Comparison of ENCODE assay signal across 17 cellular contexts in the genomic region with DNA sequence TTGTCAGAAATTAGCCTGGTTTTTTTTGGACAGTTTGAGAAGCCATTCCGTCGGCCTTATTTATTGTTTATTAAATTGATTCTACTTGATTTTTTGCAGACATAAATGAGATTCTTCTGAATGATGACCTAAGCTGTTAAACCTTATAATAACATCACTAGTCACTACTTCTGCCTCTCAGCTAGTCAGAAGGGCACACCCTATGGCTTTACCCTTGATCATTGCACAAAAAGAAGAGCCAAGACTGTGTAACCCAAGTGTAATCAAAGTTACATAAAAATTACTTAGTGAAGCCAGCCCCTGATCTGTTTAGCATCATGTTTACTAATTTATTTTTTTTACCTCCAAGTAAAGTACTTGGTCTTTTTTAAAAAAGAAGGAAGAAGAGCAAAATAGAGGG.
DNase-seq lines count a peak whose midpoint lies in the region; ATAC-seq lines count a peak whose summit lies in the region.
"Had no signal": no experiment of that assay in that cellular context is flagged by ENCODE, and none has a peak within 500 bp of the region (broad histone marks: within the 10 kb centered on the region; RNA-seq: fewer than 3 reads in every experiment).

No MANE protein-coding gene starts in this region.

- H3K9me3 ChIP-seq in GM23248 (ENCODE audit: low read depth) = no peaks in the 10 kb centered on the region
- H3K9me3 ChIP-seq: HAP-1 had no signal

- 0 out of 2 replicates have a peak overlapping the region, but pooled peaks have one; percentile 18 for H3K27ac ChIP-seq in ACC112 (ENCODE audit: low read depth, low read length)
- no peak overlapping the region for H3K27ac ChIP-seq in GM23248
- H3K27ac ChIP-seq: A549 had no signal

- H4K20me1 ChIP-seq in GM23248 (ENCODE audit: insufficient read depth) = no peaks in the 10 kb centered on the region

- in situ Hi-C loops in GM23248 (cut with MboI) = no loop called here

- no peaks in the 10 kb centered on the region for H3K79me2 ChIP-seq in ACC112 (ENCODE audit: control insufficient read depth, insufficient read depth, low read length, unreplicated experiment)
- no peaks in the 10 kb centered on the region for H3K79me2 ChIP-seq in GM23248 (ENCODE audit: insufficient read depth)

- H3K4me3 ChIP-seq in ACC112 (ENCODE audit: low read depth, low read length) = no peak overlapping the region
- no peak overlapping the region for H3K4me3 ChIP-seq in GM23248
- H3K4me3 ChIP-seq: A549, HAP-1 had no signal

- H3K4me2 ChIP-seq in GM23248 (ENCODE audit: unreplicated experiment) = no peak overlapping the region
- H3K4me2 ChIP-seq: A549 had no signal

- H2AFZ ChIP-seq in ACC112 (ENCODE audit: low read length, unreplicated experiment) = no peak overlapping the region
- H2AFZ ChIP-seq in GM23248 = no peak overlapping the region

- H3F3A ChIP-seq in GM23248 (ENCODE audit: insufficient read depth) = no peaks in the 10 kb centered on the region

- no peaks in the 10 kb centered on the region for H3K27me3 ChIP-seq in ACC112 (ENCODE audit: insufficient read depth, low read length)
- H3K27me3 ChIP-seq in GM23248 (replicated peaks; ENCODE audit: insufficient read depth) = no peaks in the 10 kb centered on the region

- ATAC-seq in esophagus mucosa = peak; percentile 59
- ATAC-seq: A549 had no signal

- no peaks in the 10 kb centered on the region for H3K36me3 ChIP-seq in ACC112 (ENCODE audit: insufficient read depth, low read length)
- H3K36me3 ChIP-seq in GM23248 (ENCODE audit: low read depth) = no peaks in the 10 kb centered on the region
- H3K36me3 ChIP-seq: HAP-1 had no signal

- peak; percentile 18 for DNase-seq in GM23248
- DNase-seq in iris pigment epithelial cell (ENCODE audit: low read depth) = peak; percentile 2
- no peak for DNase-seq in SK-N-DZ (ENCODE audit: low spot score)
- no peak for DNase-seq in SHP77 treated with DMSO at 0.1 percent for 48 hours (lab: John Stamatoyannopoulos, UW)
- no peak for DNase-seq in HK-2 (ENCODE audit: unreplicated experiment)
- DNase-seq: 8988T; C1 segment of cervical spinal cord; CD4-positive, alpha-beta memory T cell; COR-L47; DMS153; DND-41; GOT3; HFFc6 had no signal

- H3K4me1 ChIP-seq in ACC112 (ENCODE audit: control insufficient read depth, insufficient read depth, low read length, unreplicated experiment) = peaks cover 31% of the 10 kb centered on the region
- H3K4me1 ChIP-seq in GM23248 (ENCODE audit: insufficient read depth) = 0 out of 2 replicates have a peak, but pooled peaks cover 3% of the 10 kb centered on the region
- H3K4me1 ChIP-seq: HAP-1 had no signal

- no peaks in the 10 kb centered on the region for H3K9me2 ChIP-seq in GM23248 (ENCODE audit: insufficient read depth)

- no peak overlapping the region for H3K9ac ChIP-seq in GM23248

- WGBS in GM23248 (ENCODE audit: low coverage in 1 of 2, low lambda C conversion rate in 2 of 2, missing lambda C conversion rate in 2 of 2), 2 experiments = 10 to 15% methylated on average over 2 of the region's 2 CpGs

Comparison
In these comparisons a context has a peak if more than half of its experiments do, and no peak if none do; other contexts are left out.
1. DNase-seq: peak in GM23248 (single experiment) and iris pigment epithelial cell (single experiment); none in SK-N-DZ (single experiment), SHP77 treated with DMSO at 0.1 percent for 48 hours (single experiment) and HK-2 (single experiment).